Comparison of ENCODE assay signal across 1 cellular context in the genomic region with DNA sequence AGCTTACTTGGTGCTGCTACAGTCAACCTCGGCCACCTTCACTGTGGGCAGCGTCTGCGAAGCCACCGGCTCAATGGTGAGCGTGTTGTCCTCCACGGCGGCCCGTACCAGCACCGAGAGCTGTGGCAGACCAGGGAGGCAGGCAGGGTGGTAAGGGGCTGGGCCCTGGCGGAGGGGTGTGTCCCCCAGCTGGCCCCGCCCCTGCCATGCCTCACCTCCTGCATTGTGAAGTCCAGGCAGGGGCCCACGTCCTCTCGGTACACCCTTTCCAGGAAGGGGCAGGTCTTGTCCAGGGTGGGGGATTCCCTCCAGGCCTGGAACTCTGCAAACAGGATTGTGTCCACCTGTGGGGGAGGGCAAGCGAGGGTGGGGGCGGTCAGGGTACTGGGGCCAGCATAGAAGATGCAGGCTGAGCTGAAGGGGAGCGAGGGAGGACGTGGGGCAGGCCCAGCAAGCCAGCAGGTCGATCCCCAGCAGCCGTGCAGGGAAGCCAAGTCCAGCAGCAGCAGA.
A peak's percentile ranks its signal among the peaks of the same experiment; 100 is the strongest.
TF ChIP-seq lines count a peak whose summit lies in the region.

No MANE protein-coding gene starts in this region.

TF ChIP-seq in HepG2, 621 proteins besides CTCF, POLR2A, EP300 and RAD21 (continues in another document):
- TF ChIP-seq RFXAP (CRISPR knock-in tag; IDR thresholded peaks at IDR 0.05; ENCODE audit: borderline replicate concordance) (no peak), ZNF121 (CRISPR knock-in tag; IDR thresholded peaks at IDR 0.05) (no peak), ZFP1 (CRISPR knock-in tag; IDR thresholded peaks at IDR 0.05) (no peak), MBNL3 (CRISPR knock-in tag; conservative IDR thresholded peaks at IDR 0.05) (no peak), THAP11 (CRISPR knock-in tag; IDR thresholded peaks at IDR 0.05) (peak; percentile 39; the same call in 1 of the 2 replicates), ZNF292 (CRISPR knock-in tag; IDR thresholded peaks at IDR 0.05; ENCODE audit: borderline replicate concordance, low read depth) (0 out of 2 replicates have a peak, but pooled peaks have one; percentile 11), ZNF75D (CRISPR knock-in tag; IDR thresholded peaks at IDR 0.05; ENCODE audit: borderline replicate concordance) (no peak), CBX1 (IDR thresholded peaks at IDR 0.05; ENCODE audit: low read depth) (no peak), HOXA5 (CRISPR knock-in tag; IDR thresholded peaks at IDR 0.05) (no peak), ETV6 (CRISPR knock-in tag; conservative IDR thresholded peaks at IDR 0.05) (no peak), ZNF772 (CRISPR knock-in tag; IDR thresholded peaks at IDR 0.05) (no peak), ZBTB20 (CRISPR knock-in tag; IDR thresholded peaks at IDR 0.05; ENCODE audit: borderline replicate concordance, low read depth) (no peak), TAF1 (CRISPR knock-in tag; IDR thresholded peaks at IDR 0.05) (0 out of 2 replicates have a peak, but pooled peaks have one; percentile 22), RBM22 (optimal IDR thresholded peaks at IDR 0.05; ENCODE audit: low read length) (no peak), ZFX (CRISPR knock-in tag; IDR thresholded peaks at IDR 0.05; ENCODE audit: low read depth) (peak; percentile 87), TP53 (CRISPR knock-in tag; conservative IDR thresholded peaks at IDR 0.05) (no peak), HOXA7 (CRISPR knock-in tag; IDR thresholded peaks at IDR 0.05) (no peak), MIXL1 (CRISPR knock-in tag; IDR thresholded peaks at IDR 0.05) (no peak), SETDB1 (CRISPR knock-in tag; IDR thresholded peaks at IDR 0.05; ENCODE audit: borderline replicate concordance) (no peak), ZNF431 (CRISPR knock-in tag; IDR thresholded peaks at IDR 0.05; ENCODE audit: borderline replicate concordance, low read depth) (no peak), RFX5 (IDR thresholded peaks at IDR 0.05; ENCODE audit: low read depth, low read length) (no peak), MAFK (conservative IDR thresholded peaks at IDR 0.05 in 1 of 2, IDR thresholded peaks at IDR 0.05 in 1 of 2; ENCODE audit: low read length in 2 of 2) (no peak)
- TF ChIP-seq, protein P1, sequence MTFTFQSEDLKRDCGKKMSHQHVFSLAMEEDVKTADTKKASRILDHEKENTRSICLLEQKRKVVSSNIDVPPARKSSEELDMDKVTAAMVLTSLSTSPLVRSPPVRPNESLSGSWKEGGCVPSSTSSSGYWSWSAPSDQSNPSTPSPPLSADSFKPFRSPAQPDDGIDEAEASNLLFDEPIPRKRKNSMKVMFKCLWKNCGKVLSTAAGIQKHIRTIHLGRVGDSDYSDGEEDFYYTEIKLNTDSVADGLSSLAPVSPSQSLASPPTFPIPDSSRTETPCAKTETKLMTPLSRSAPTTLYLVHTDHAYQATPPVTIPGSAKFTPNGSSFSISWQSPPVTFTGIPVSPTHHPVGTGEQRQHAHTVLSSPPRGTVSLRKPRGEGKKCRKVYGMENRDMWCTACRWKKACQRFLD (CRISPR knock-in tag; IDR thresholded peaks at IDR 0.05; ENCODE audit: borderline replicate concordance): no peak
- TF ChIP-seq, protein P2, sequence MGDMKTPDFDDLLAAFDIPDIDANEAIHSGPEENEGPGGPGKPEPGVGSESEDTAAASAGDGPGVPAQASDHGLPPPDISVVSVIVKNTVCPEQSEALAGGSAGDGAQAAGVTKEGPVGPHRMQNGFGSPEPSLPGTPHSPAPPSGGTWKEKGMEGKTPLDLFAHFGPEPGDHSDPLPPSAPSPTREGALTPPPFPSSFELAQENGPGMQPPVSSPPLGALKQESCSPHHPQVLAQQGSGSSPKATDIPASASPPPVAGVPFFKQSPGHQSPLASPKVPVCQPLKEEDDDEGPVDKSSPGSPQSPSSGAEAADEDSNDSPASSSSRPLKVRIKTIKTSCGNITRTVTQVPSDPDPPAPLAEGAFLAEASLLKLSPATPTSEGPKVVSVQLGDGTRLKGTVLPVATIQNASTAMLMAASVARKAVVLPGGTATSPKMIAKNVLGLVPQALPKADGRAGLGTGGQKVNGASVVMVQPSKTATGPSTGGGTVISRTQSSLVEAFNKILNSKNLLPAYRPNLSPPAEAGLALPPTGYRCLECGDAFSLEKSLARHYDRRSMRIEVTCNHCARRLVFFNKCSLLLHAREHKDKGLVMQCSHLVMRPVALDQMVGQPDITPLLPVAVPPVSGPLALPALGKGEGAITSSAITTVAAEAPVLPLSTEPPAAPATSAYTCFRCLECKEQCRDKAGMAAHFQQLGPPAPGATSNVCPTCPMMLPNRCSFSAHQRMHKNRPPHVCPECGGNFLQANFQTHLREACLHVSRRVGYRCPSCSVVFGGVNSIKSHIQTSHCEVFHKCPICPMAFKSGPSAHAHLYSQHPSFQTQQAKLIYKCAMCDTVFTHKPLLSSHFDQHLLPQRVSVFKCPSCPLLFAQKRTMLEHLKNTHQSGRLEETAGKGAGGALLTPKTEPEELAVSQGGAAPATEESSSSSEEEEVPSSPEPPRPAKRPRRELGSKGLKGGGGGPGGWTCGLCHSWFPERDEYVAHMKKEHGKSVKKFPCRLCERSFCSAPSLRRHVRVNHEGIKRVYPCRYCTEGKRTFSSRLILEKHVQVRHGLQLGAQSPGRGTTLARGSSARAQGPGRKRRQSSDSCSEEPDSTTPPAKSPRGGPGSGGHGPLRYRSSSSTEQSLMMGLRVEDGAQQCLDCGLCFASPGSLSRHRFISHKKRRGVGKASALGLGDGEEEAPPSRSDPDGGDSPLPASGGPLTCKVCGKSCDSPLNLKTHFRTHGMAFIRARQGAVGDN (CRISPR knock-in tag; IDR thresholded peaks at IDR 0.05): peak; percentile 90
- TF ChIP-seq, protein P3, sequence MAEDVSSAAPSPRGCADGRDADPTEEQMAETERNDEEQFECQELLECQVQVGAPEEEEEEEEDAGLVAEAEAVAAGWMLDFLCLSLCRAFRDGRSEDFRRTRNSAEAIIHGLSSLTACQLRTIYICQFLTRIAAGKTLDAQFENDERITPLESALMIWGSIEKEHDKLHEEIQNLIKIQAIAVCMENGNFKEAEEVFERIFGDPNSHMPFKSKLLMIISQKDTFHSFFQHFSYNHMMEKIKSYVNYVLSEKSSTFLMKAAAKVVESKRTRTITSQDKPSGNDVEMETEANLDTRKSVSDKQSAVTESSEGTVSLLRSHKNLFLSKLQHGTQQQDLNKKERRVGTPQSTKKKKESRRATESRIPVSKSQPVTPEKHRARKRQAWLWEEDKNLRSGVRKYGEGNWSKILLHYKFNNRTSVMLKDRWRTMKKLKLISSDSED (CRISPR knock-in tag; IDR thresholded peaks at IDR 0.05): no peak
- TF ChIP-seq, protein P4, sequence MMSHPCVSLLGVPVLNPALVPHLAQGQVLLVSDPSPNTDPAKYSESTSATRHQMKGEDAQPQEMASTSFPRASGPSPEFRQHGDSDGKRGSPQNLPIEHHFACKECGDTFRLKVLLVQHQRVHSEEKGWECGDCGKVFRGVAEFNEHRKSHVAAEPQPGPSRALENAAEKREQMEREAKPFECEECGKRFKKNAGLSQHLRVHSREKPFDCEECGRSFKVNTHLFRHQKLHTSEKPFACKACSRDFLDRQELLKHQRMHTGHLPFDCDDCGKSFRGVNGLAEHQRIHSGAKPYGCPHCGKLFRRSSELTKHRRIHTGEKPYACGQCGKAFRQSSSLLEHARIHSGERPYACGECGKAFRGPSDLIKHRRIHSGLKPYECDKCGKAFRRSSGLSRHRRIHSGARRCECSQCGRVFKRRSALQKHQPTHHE (CRISPR knock-in tag; IDR thresholded peaks at IDR 0.05; ENCODE audit: borderline replicate concordance): no peak
- TF ChIP-seq, protein P5, sequence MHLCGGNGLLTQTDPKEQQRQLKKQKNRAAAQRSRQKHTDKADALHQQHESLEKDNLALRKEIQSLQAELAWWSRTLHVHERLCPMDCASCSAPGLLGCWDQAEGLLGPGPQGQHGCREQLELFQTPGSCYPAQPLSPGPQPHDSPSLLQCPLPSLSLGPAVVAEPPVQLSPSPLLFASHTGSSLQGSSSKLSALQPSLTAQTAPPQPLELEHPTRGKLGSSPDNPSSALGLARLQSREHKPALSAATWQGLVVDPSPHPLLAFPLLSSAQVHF (CRISPR knock-in tag; IDR thresholded peaks at IDR 0.05): no peak
- TF ChIP-seq, protein P6, sequence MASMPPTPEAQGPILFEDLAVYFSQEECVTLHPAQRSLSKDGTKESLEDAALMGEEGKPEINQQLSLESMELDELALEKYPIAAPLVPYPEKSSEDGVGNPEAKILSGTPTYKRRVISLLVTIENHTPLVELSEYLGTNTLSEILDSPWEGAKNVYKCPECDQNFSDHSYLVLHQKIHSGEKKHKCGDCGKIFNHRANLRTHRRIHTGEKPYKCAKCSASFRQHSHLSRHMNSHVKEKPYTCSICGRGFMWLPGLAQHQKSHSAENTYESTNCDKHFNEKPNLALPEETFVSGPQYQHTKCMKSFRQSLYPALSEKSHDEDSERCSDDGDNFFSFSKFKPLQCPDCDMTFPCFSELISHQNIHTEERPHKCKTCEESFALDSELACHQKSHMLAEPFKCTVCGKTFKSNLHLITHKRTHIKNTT (CRISPR knock-in tag; IDR thresholded peaks at IDR 0.05): no peak
- TF ChIP-seq, protein P7, sequence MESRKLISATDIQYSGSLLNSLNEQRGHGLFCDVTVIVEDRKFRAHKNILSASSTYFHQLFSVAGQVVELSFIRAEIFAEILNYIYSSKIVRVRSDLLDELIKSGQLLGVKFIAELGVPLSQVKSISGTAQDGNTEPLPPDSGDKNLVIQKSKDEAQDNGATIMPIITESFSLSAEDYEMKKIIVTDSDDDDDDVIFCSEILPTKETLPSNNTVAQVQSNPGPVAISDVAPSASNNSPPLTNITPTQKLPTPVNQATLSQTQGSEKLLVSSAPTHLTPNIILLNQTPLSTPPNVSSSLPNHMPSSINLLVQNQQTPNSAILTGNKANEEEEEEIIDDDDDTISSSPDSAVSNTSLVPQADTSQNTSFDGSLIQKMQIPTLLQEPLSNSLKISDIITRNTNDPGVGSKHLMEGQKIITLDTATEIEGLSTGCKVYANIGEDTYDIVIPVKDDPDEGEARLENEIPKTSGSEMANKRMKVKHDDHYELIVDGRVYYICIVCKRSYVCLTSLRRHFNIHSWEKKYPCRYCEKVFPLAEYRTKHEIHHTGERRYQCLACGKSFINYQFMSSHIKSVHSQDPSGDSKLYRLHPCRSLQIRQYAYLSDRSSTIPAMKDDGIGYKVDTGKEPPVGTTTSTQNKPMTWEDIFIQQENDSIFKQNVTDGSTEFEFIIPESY (CRISPR knock-in tag; IDR thresholded peaks at IDR 0.05): no peak
- TF ChIP-seq, protein P8, sequence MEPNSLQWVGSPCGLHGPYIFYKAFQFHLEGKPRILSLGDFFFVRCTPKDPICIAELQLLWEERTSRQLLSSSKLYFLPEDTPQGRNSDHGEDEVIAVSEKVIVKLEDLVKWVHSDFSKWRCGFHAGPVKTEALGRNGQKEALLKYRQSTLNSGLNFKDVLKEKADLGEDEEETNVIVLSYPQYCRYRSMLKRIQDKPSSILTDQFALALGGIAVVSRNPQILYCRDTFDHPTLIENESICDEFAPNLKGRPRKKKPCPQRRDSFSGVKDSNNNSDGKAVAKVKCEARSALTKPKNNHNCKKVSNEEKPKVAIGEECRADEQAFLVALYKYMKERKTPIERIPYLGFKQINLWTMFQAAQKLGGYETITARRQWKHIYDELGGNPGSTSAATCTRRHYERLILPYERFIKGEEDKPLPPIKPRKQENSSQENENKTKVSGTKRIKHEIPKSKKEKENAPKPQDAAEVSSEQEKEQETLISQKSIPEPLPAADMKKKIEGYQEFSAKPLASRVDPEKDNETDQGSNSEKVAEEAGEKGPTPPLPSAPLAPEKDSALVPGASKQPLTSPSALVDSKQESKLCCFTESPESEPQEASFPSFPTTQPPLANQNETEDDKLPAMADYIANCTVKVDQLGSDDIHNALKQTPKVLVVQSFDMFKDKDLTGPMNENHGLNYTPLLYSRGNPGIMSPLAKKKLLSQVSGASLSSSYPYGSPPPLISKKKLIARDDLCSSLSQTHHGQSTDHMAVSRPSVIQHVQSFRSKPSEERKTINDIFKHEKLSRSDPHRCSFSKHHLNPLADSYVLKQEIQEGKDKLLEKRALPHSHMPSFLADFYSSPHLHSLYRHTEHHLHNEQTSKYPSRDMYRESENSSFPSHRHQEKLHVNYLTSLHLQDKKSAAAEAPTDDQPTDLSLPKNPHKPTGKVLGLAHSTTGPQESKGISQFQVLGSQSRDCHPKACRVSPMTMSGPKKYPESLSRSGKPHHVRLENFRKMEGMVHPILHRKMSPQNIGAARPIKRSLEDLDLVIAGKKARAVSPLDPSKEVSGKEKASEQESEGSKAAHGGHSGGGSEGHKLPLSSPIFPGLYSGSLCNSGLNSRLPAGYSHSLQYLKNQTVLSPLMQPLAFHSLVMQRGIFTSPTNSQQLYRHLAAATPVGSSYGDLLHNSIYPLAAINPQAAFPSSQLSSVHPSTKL (CRISPR knock-in tag; IDR thresholded peaks at IDR 0.05): 0 out of 2 replicates have a peak, but pooled peaks have one; percentile 45
